ENCODE assay signal across 8 cellular contexts in genomic region chr5:139262414-139263139, GRCh38. TPM values are rescaled to one million over a fixed set of nuclear protein-coding genes. Genes with fewer than 3 reads are reported as not detected.
DNase-seq lines count a peak whose midpoint lies in the region; ATAC-seq and TF ChIP-seq lines count a peak whose summit lies in the region.

No MANE protein-coding gene starts in this region.

- H3K4me1 ChIP-seq in A673 (ENCODE audit: insufficient read depth, low read length, poor library complexity, severe bottlenecking) = no peaks in the 10 kb centered on the region
- peaks cover 0 to 2% (median 1%) of the 10 kb centered on the region in 4 donors for H3K4me1 ChIP-seq in liver (ENCODE audit: control insufficient read depth in 4 of 4, insufficient read depth in 4 of 4, low read length in 3 of 4)

- H3K9ac ChIP-seq in liver (ENCODE audit: low read depth in 1 of 2, low read length in 2 of 2) = no peak overlapping the region

- BruUV-seq in A673 (replicated peaks; lab: Mats Ljungman, UMichigan) = no TSS peak

- H3K27ac ChIP-seq in A673 (ENCODE audit: low read depth, low read length, poor library complexity, severe bottlenecking) (no peak overlapping the region), coronary artery (peak overlapping the region; percentile 19 to 50), liver (ENCODE audit: low read depth in 1 of 2, low read length in 2 of 2) (no peak overlapping the region)

- TF ChIP-seq CTCF in A673 (conservative IDR thresholded peaks at IDR 0.05; ENCODE audit: low read depth, low read length) (peak; percentile 92), coronary artery (IDR thresholded peaks at IDR 0.05) (peak; percentile 84), liver (IDR thresholded peaks at IDR 0.05; ENCODE audit: low read depth, low read length, missing input control) (peak; percentile 84)

- DNase-seq in A673 (ENCODE audit: low spot score) = peak; percentile 94
- DNase-seq in NCI-H526 (lab: John Stamatoyannopoulos, UW) = peak; percentile 85 to 98
- DNase-seq in activated CD4-positive, alpha-beta T cell treated with anti-CD3 and anti-CD28 coated beads for 4 hours = peak; percentile 56 to 61
- DNase-seq in coronary artery (ENCODE audit: low spot score) = peak; percentile 91
- DNase-seq in stimulated activated CD4-positive, alpha-beta T cell treated with anti-CD3 and anti-CD28 coated beads, Interleukin-4, amount 100 ng/mL, for 48 hours (ENCODE audit: low read depth in 2 of 2) = peak; percentile 57 to 66

- intact Hi-C loops in A673 (cut with micrococcal nuclease; ENCODE audit: unreplicated experiment) = loop anchor here (1.0 to 10.0 kb wide), 7 partner anchors 81 to 683 kb away; partner anchors contain the start of gene CTNNA1

- ATAC-seq in GM18511 (IDR thresholded peaks at IDR 0.05; ENCODE audit: unreplicated experiment) (peak; percentile 82), HG03432 (IDR thresholded peaks at IDR 0.05; ENCODE audit: unreplicated experiment) (peak; percentile 87)

- H3K27me3 ChIP-seq in A673 (replicated peaks; ENCODE audit: insufficient read depth, low read depth, low read length, poor library complexity) (no peaks in the 10 kb centered on the region), liver (ENCODE audit: control insufficient read depth in 4 of 4, insufficient read depth in 4 of 4, low read length in 3 of 4) (no peaks in the 10 kb centered on the region)

- 40% methylated on average over 9 of the region's 9 CpGs for WGBS in liver

- peak; percentile 99 for TF ChIP-seq RAD21 in liver (IDR thresholded peaks at IDR 0.05)

- CTCF ChIA-PET in A673 (lab: Charles Lee) = interaction anchor here (0.5 to 1.2 kb wide), 8 partner anchors 9 to 683 kb away, joined by 3 to 11 read pairs (median 4); no protein-coding TSS in a partner anchor

- H3K4me3 ChIP-seq in A673 (ENCODE audit: low read depth, low read length, poor library complexity, severe bottlenecking) (no peak overlapping the region), coronary artery (no peak overlapping the region), liver (ENCODE audit: low read depth in 1 of 3, low read length in 3 of 3) (no peak overlapping the region)

- no peaks in the 10 kb centered on the region for H3K36me3 ChIP-seq in A673 (ENCODE audit: insufficient read depth, low read length, poor library complexity, severe bottlenecking)
- no peaks in the 10 kb centered on the region for H3K36me3 ChIP-seq in liver (ENCODE audit: control insufficient read depth in 4 of 4, insufficient read depth in 3 of 4, low read depth in 1 of 4, low read length in 3 of 4)

- H3K9me3 ChIP-seq in A673 (ENCODE audit: low read depth, low read length, poor library complexity, severe bottlenecking) (no peaks in the 10 kb centered on the region), liver (ENCODE audit: control insufficient read depth in 4 of 4, low read length in 3 of 4) (no peaks in the 10 kb centered on the region)

- POLR2A ChIA-PET in A673 (lab: Charles Lee; ENCODE audit: low non-redundant PET) = interaction anchor here (0.6 kb wide), 2 partner anchors 712 to 716 kb away, joined by 3 to 12 read pairs; no protein-coding TSS in a partner anchor

TF ChIP-seq in liver, 16 proteins besides CTCF, POLR2A, EP300 and RAD21:
- TF ChIP-seq RXRA (IDR thresholded peaks at IDR 0.05) (peak in 1 of 2 donors; percentile 50), HNF4A (conservative IDR thresholded peaks at IDR 0.05) (peak in 1 of 2 donors; percentile 41), YY1 (IDR thresholded peaks at IDR 0.05) (no peak)

RNA-seq across cellular contexts. Expression of gene MATR3, which starts 31.0 kb away (rescaled TPM):
- total RNA-seq in A673 (2021) (286 and 299 TPM in 2 replicates), liver (100 to 1,000 TPM in 1 of 2 donors, 10 to 100 TPM in 1; 92.5 to 111 TPM)
- polyA plus RNA-seq in liver = 10 to 100 TPM; 38.4 to 46.9 TPM

Comparison
In these comparisons a context has a peak if more than half of its experiments do, and no peak if none do; other contexts are left out.
1. H3K27ac ChIP-seq: peak in coronary artery (2 of 2); none in A673 (single experiment) and liver (0 of 2).
2. Peak in every context shown above with its lines, with median percentiles within 50 percentile points of each other: DNase-seq and CTCF ChIP-seq.